Comparison of ENCODE assay signal across 13 cellular contexts in genomic region chr14:91302391-91302790, GRCh38. TPM values are rescaled to one million over a fixed set of nuclear protein-coding genes. Genes with fewer than 3 reads are reported as not detected.
DNase-seq lines count a peak whose midpoint lies in the region; ATAC-seq lines count a peak whose summit lies in the region.
"Had no signal": no experiment of that assay in that cellular context is flagged by ENCODE, and none has a peak within 500 bp of the region (broad histone marks: within the 10 kb centered on the region; RNA-seq: fewer than 3 reads in every experiment).

No MANE protein-coding gene starts in this region.

- H3K36me3 ChIP-seq in naive thymus-derived CD4-positive, alpha-beta T cell (ENCODE audit: control insufficient read depth in 2 of 3, insufficient read depth in 3 of 3, low read length in 3 of 3) = peaks cover 68 to 100% (median 72%) of the 10 kb centered on the region in 3 experiments

- CTCF ChIA-PET in activated CD4-positive, alpha-beta T cell treated with anti-CD3 and anti-CD28 coated beads, Interleukin-2, amount 10 ng/mL, durations not matched to agents 7 days and 5 days (lab: Charles Lee) = no interaction called here
- CTCF ChIA-PET in activated CD4-positive, alpha-beta memory T cell treated with anti-CD3 and anti-CD28 coated beads for 36 hours (lab: Charles Lee) = interaction anchor here (0.6 to 1.0 kb wide), 3 partner anchors 15 to 267 kb away, joined by 3 to 5 read pairs (median 3); no protein-coding TSS in a partner anchor
- CTCF ChIA-PET in naive thymus-derived CD4-positive, alpha-beta T cell (lab: Charles Lee) = no interaction called here

- peaks cover 52% of the 10 kb centered on the region for H3K4me1 Mint-ChIP-seq in activated CD4-positive, alpha-beta T cell treated with anti-CD3 and anti-CD28 coated beads, Interleukin-2, amount 10 ng/mL, durations not matched to agents 7 days and 5 days
- peaks cover 55% of the 10 kb centered on the region for H3K4me1 Mint-ChIP-seq in activated CD4-positive, alpha-beta memory T cell treated with anti-CD3 and anti-CD28 coated beads for 36 hours (ENCODE audit: low read depth)
- H3K4me1 Mint-ChIP-seq in naive thymus-derived CD4-positive, alpha-beta T cell = peaks cover 10 to 60% (median 24%) of the 10 kb centered on the region in 7 donors

- H3K4me1 ChIP-seq in naive thymus-derived CD4-positive, alpha-beta T cell (ENCODE audit: control insufficient read depth in 2 of 2, insufficient read depth in 2 of 2, low read length in 2 of 2) = peaks cover 0 to 4% of the 10 kb centered on the region in 2 donors

- no peaks in the 10 kb centered on the region for H3K9me3 ChIP-seq in naive thymus-derived CD4-positive, alpha-beta T cell (ENCODE audit: control insufficient read depth in 2 of 3, low read length in 3 of 3)
- H3K9me3 ChIP-seq: upper lobe of left lung had no signal

- peak overlapping the region; percentile 83 for H3K27ac Mint-ChIP-seq in activated CD4-positive, alpha-beta T cell treated with anti-CD3 and anti-CD28 coated beads, Interleukin-2, amount 10 ng/mL, durations not matched to agents 7 days and 5 days
- H3K27ac Mint-ChIP-seq in activated CD4-positive, alpha-beta memory T cell treated with anti-CD3 and anti-CD28 coated beads for 36 hours = peak overlapping the region; percentile 95
- H3K27ac Mint-ChIP-seq in naive thymus-derived CD4-positive, alpha-beta T cell = peak overlapping the region; percentile 42 to 88 (median 82)
- H3K27ac Mint-ChIP-seq: endodermal cell had no signal

- H3K27me3 ChIP-seq in naive thymus-derived CD4-positive, alpha-beta T cell (ENCODE audit: control insufficient read depth in 2 of 2, insufficient read depth in 2 of 2, low read length in 2 of 2) = no peaks in the 10 kb centered on the region
- H3K27me3 ChIP-seq: upper lobe of left lung had no signal

- peaks cover 91% of the 10 kb centered on the region for H3K36me3 Mint-ChIP-seq in activated CD4-positive, alpha-beta T cell treated with anti-CD3 and anti-CD28 coated beads, Interleukin-2, amount 10 ng/mL, durations not matched to agents 7 days and 5 days (ENCODE audit: low read depth)
- peaks cover 76% of the 10 kb centered on the region for H3K36me3 Mint-ChIP-seq in activated CD4-positive, alpha-beta memory T cell treated with anti-CD3 and anti-CD28 coated beads for 36 hours
- H3K36me3 Mint-ChIP-seq in naive thymus-derived CD4-positive, alpha-beta T cell = peaks cover 16 to 70% (median 52%) of the 10 kb centered on the region in 5 donors

- no peak for DNase-seq in activated CD4-positive, alpha-beta T cell treated with anti-CD3 and anti-CD28 coated beads, Interleukin-2, amount 10 ng/mL, durations not matched to agents 7 days and 5 days
- no peak for DNase-seq in activated CD4-positive, alpha-beta T cell treated with anti-CD3 and anti-CD28 coated beads, Interleukin-2, amount 50 U/mL, for 1 hour
- DNase-seq in activated CD4-positive, alpha-beta memory T cell treated with anti-CD3 and anti-CD28 coated beads for 36 hours = peak; percentile 69
- DNase-seq in naive thymus-derived CD4-positive, alpha-beta T cell = no peak
- DNase-seq in H4 (ENCODE audit: low spot score) = no peak
- no peak for DNase-seq in NCI-H345 (lab: John Stamatoyannopoulos, UW)
- DNase-seq in dedifferentiated amniotic fluid mesenchymal stem cell (ENCODE audit: extremely low spot score) = no peak
- DNase-seq: NCI-H1930, small intestine, upper lobe of left lung had no signal

- peak; percentile 77 for ATAC-seq in GM19395 (IDR thresholded peaks at IDR 0.05; ENCODE audit: unreplicated experiment)
- ATAC-seq in naive thymus-derived CD4-positive, alpha-beta T cell = no peak

- POLR2A ChIA-PET in activated CD4-positive, alpha-beta T cell treated with anti-CD3 and anti-CD28 coated beads, Interleukin-2, amount 10 ng/mL, durations not matched to agents 7 days and 5 days (lab: Charles Lee) = no interaction called here
- POLR2A ChIA-PET in activated CD4-positive, alpha-beta memory T cell treated with anti-CD3 and anti-CD28 coated beads for 36 hours (lab: Charles Lee) = interaction anchor here (0.6 to 1.7 kb wide), 5 partner anchors 13 to 115 kb away, joined by 3 to 7 read pairs (median 5); partner anchors contain the start of gene CCDC88C
- POLR2A ChIA-PET in naive thymus-derived CD4-positive, alpha-beta T cell (lab: Charles Lee) = no interaction called here

- no peak overlapping the region for H3K4me3 ChIP-seq in naive thymus-derived CD4-positive, alpha-beta T cell (ENCODE audit: low read length)
- H3K4me3 ChIP-seq: upper lobe of left lung had no signal

- H3K9me3 Mint-ChIP-seq in activated CD4-positive, alpha-beta T cell treated with anti-CD3 and anti-CD28 coated beads, Interleukin-2, amount 10 ng/mL, durations not matched to agents 7 days and 5 days = no peaks in the 10 kb centered on the region
- no peaks in the 10 kb centered on the region for H3K9me3 Mint-ChIP-seq in activated CD4-positive, alpha-beta memory T cell treated with anti-CD3 and anti-CD28 coated beads for 36 hours
- H3K9me3 Mint-ChIP-seq in naive thymus-derived CD4-positive, alpha-beta T cell = peaks cover 0 to 6% (median 0%) of the 10 kb centered on the region in 11 donors
- H3K9me3 Mint-ChIP-seq: endodermal cell had no signal

- no peaks in the 10 kb centered on the region for H3K27me3 Mint-ChIP-seq in activated CD4-positive, alpha-beta T cell treated with anti-CD3 and anti-CD28 coated beads, Interleukin-2, amount 10 ng/mL, durations not matched to agents 7 days and 5 days
- no peaks in the 10 kb centered on the region for H3K27me3 Mint-ChIP-seq in activated CD4-positive, alpha-beta memory T cell treated with anti-CD3 and anti-CD28 coated beads for 36 hours
- H3K27me3 Mint-ChIP-seq in naive thymus-derived CD4-positive, alpha-beta T cell = no peaks in the 10 kb centered on the region

- H3K4me3 Mint-ChIP-seq in activated CD4-positive, alpha-beta T cell treated with anti-CD3 and anti-CD28 coated beads, Interleukin-2, amount 10 ng/mL, durations not matched to agents 7 days and 5 days = no peak overlapping the region
- peak overlapping the region; percentile 54 for H3K4me3 Mint-ChIP-seq in activated CD4-positive, alpha-beta memory T cell treated with anti-CD3 and anti-CD28 coated beads for 36 hours
- H3K4me3 Mint-ChIP-seq in naive thymus-derived CD4-positive, alpha-beta T cell = peak overlapping the region in 1 of 10 donors; percentile 29
- H3K4me3 Mint-ChIP-seq: endodermal cell had no signal

- peak overlapping the region; percentile 0 for H3K27ac ChIP-seq in naive thymus-derived CD4-positive, alpha-beta T cell (ENCODE audit: low read depth, low read length)
- H3K27ac ChIP-seq: HL-60, upper lobe of left lung had no signal

- intact Hi-C loops in activated CD4-positive, alpha-beta memory T cell treated with anti-CD3 and anti-CD28 coated beads for 36 hours (cut with micrococcal nuclease) = loop anchor here (1.0 kb wide), 6 partner anchors 14 to 242 kb away; partner anchors contain the start of gene RPS6KA5
- intact Hi-C loops in naive thymus-derived CD4-positive, alpha-beta T cell (cut with micrococcal nuclease) = no loop called here

RNA-seq across cellular contexts. Expression of gene GPR68, which starts 57.9 kb away (rescaled TPM):
- total RNA-seq in activated CD4-positive, alpha-beta T cell treated with anti-CD3 and anti-CD28 coated beads, Interleukin-2, amount 10 ng/mL, durations not matched to agents 7 days and 5 days = 10 to 100 TPM; 32.7 to 33.0 TPM
- 1 to 10 TPM; 6.5 to 6.9 TPM for total RNA-seq in activated CD4-positive, alpha-beta memory T cell treated with anti-CD3 and anti-CD28 coated beads for 36 hours
- total RNA-seq in naive thymus-derived CD4-positive, alpha-beta T cell = 10 to 100 TPM in 1 of 5 experiments, 1 to 10 TPM in 3, under 1 TPM in 1; 0.86 to 38.6 (median 2.3) TPM
- polyA plus RNA-seq in naive thymus-derived CD4-positive, alpha-beta T cell = under 1 TPM in 1 of 2 donors, not detected in 1; 0.67 TPM
- 0.04 TPM in 1 of 2 replicates, not detected in the other for total RNA-seq in H4 (2014; rRNA removed; shearing (Covaris generic))
